29 cellular contexts compared by ENCODE assay signal in genomic region chr3:106161236-106161635, GRCh38.
A peak's percentile ranks its signal among the peaks of the same experiment; 100 is the strongest.
DNase-seq lines count a peak whose midpoint lies in the region; ATAC-seq and TF ChIP-seq lines count a peak whose summit lies in the region.
"Had no signal": no experiment of that assay in that cellular context is flagged by ENCODE, and none has a peak within 500 bp of the region (broad histone marks: within the 10 kb centered on the region; RNA-seq: fewer than 3 reads in every experiment).

No MANE protein-coding gene starts in this region.

- H3K9me3 ChIP-seq in mucosa of descending colon = no peaks in the 10 kb centered on the region
- H3K9me3 ChIP-seq: Caco-2, upper lobe of left lung had no signal

- ATAC-seq in mucosa of descending colon = peak; percentile 18
- ATAC-seq: activated T-helper 17 cell treated with anti-CD3 and anti-CD28 coated beads, Interleukin-2, amount 50 U/mL, for 72 hours; K562; PC-3; right cardiac atrium had no signal

- no peaks in the 10 kb centered on the region for H3K4me1 ChIP-seq in mucosa of descending colon (ENCODE audit: low read depth)
- H3K4me1 ChIP-seq: esophagus squamous epithelium, neural progenitor cell, suprapubic skin, upper lobe of left lung had no signal

- H3K36me3 ChIP-seq in mucosa of descending colon (ENCODE audit: low read depth) = no peaks in the 10 kb centered on the region
- H3K36me3 ChIP-seq: esophagus squamous epithelium, neural progenitor cell, suprapubic skin, upper lobe of left lung had no signal

- DNase-seq in DMS53 (lab: John Stamatoyannopoulos, UW) (peak; percentile 23), DMS53 treated with DMSO at 0.1 percent for 48 hours (lab: John Stamatoyannopoulos, UW; ENCODE audit: unreplicated experiment) (no peak), NCI-H1092 treated with DMSO at 0.1 percent for 48 hours (lab: John Stamatoyannopoulos, UW) (peak; percentile 33), SHP77 (lab: John Stamatoyannopoulos, UW) (peak; percentile 1 to 19), mucosa of descending colon (no peak), NCI-H2107 (lab: John Stamatoyannopoulos, UW) (no peak), cerebellum (ENCODE audit: low spot score) (no peak), T-helper 1 cell (no peak)
- DNase-seq: activated CD4-positive, alpha-beta memory T cell treated with anti-CD3 and anti-CD28 coated beads, Interleukin-2, amount 10 ng/mL, durations not matched to agents 7 days and 5 days; activated CD4-positive, alpha-beta T cell treated with anti-CD3 and anti-CD28 coated beads for 1 hour; activated naive CD4-positive, alpha-beta T cell treated with anti-CD3 and anti-CD28 coated beads, Interleukin-2, amount 10 ng/mL, durations not matched to agents 7 days and 5 days; amniotic stem cell; Caco-2; esophagus squamous epithelium; foreskin melanocyte; GM23248; HFFc6; NCI-H1048; NCI-H187 treated with DMSO at 0.1 percent for 48 hours; PC-3; posterior cingulate gyrus; right cardiac atrium; stimulated activated naive CD4-positive, alpha-beta T cell treated with Interleukin-2 at 50 U/mL for 16 hours; upper lobe of left lung had no signal

- no peak overlapping the region for H3K4me3 ChIP-seq in mucosa of descending colon
- H3K4me3 ChIP-seq: esophagus squamous epithelium, GM23248, K562, neural progenitor cell, smooth muscle cell, suprapubic skin, upper lobe of left lung had no signal

- no peak for TF ChIP-seq CTCF in mucosa of descending colon (IDR thresholded peaks at IDR 0.05)

- intact Hi-C loops in mucosa of descending colon (cut with DNase I, micrococcal nuclease) = no loop called here

Comparison
In these comparisons a context has a peak if more than half of its experiments do, and no peak if none do; other contexts are left out.
1. DNase-seq: peak in DMS53 (single experiment), NCI-H1092 treated with DMSO at 0.1 percent for 48 hours (single experiment) and SHP77 (2 of 2); none in DMS53 treated with DMSO at 0.1 percent for 48 hours (single experiment), mucosa of descending colon (0 of 3), NCI-H2107 (single experiment), cerebellum (single experiment) and T-helper 1 cell (0 of 5).